24 cellular contexts compared by ENCODE assay signal in the genomic region with DNA sequence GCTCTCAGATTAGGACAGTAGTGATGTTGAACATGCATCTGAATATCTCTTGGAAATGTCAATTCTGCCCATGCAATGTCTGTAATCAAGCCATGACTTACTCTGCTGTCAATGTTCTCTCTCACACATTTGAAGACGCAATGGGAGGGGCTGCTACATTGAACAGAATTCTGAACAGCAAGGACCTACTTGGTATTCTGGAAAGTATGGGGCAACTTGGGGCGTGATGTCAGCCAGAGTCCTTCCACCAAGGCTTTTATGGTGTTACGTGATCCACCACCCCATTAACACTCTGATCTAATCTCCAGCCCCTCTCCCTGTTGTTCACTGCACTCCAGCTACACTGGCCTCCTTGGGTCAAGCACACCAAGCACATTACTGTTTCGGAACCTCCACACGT. TPM values are rescaled to one million over a fixed set of nuclear protein-coding genes. Genes with fewer than 3 reads are reported as not detected.
"Had no signal": no experiment of that assay in that cellular context is flagged by ENCODE, and none has a peak within 500 bp of the region (broad histone marks: within the 10 kb centered on the region; RNA-seq: fewer than 3 reads in every experiment).

No MANE protein-coding gene starts in this region.

- DNase-seq: dermis blood vessel endothelial cell; effector memory CD8-positive, alpha-beta T cell; esophagus squamous epithelium; foreskin melanocyte; kidney glomerular epithelial cell; mesenchymal stem cell; nucleus accumbens; ovary; sigmoid colon; stimulated activated CD4-positive, alpha-beta T cell treated with anti-CD3 and anti-CD28 coated beads, Interleukin-2, amount 100 ng/mL, for 24 hours; stimulated activated CD4-positive, alpha-beta T cell treated with anti-CD3 and anti-CD28 coated beads, Interleukin-4, amount 100 ng/mL, for 24 hours; stimulated activated naive CD8-positive, alpha-beta T cell treated with anti-CD3 and anti-CD28 coated beads, Interleukin-15, Interleukin-2, amounts not matched to agents 100 U/mL and 50 U/mL, for 24 hours; upper lobe of left lung; uterus had no signal

- H3K27me3 ChIP-seq: cardiac muscle cell, esophagus squamous epithelium, hepatocyte, ovary, sigmoid colon, tibial nerve, upper lobe of left lung, uterus had no signal

- ATAC-seq: stimulated activated effector memory CD8-positive, alpha-beta T cell treated with anti-CD3 and anti-CD28 coated beads, Interleukin-12 subunit alpha, Interleukin-12 subunit beta, amount 100 ng/mL, for 72 hours; stimulated activated naive CD8-positive, alpha-beta T cell treated with anti-CD3 and anti-CD28 coated beads, Interleukin-15, Interleukin-2, amounts not matched to agents 100 U/mL and 50 U/mL, for 24 hours had no signal

- FAIRE-seq: islet of Langerhans had no signal

- H2AFZ ChIP-seq: hepatocyte had no signal

- H3K4me1 ChIP-seq: upper lobe of left lung, uterus had no signal

- H3K4me3 ChIP-seq: cardiac muscle cell, coronary artery, esophagus squamous epithelium, hepatocyte, ovary, sigmoid colon, thoracic aorta, tibial nerve, upper lobe of left lung, uterus had no signal

- H3K4me2 ChIP-seq: hepatocyte had no signal

- H3K27ac ChIP-seq: cardiac muscle cell, coronary artery, esophagus squamous epithelium, hepatocyte, ovary, sigmoid colon, thoracic aorta, upper lobe of left lung, uterus had no signal

- H3K36me3 ChIP-seq: cardiac muscle cell, ovary, uterus had no signal

- H3K9me3 ChIP-seq: esophagus squamous epithelium, ovary, sigmoid colon, thoracic aorta, tibial nerve, upper lobe of left lung, uterus had no signal

RNA-seq across cellular contexts. Expression of a gene that starts 42.7 kb away (rescaled TPM):
- total RNA-seq: cardiac muscle cell; dermis blood vessel endothelial cell; esophagus squamous epithelium; hepatocyte; lung microvascular endothelial cell; naive thymus-derived CD4-positive, alpha-beta T cell; sigmoid colon; skeletal muscle tissue; thoracic aorta; tibial nerve; uterus had no signal
- polyA plus RNA-seq: hepatocyte; naive thymus-derived CD4-positive, alpha-beta T cell; ovary; sigmoid colon had no signal
